14 cellular contexts compared by ENCODE assay signal in the genomic region with DNA sequence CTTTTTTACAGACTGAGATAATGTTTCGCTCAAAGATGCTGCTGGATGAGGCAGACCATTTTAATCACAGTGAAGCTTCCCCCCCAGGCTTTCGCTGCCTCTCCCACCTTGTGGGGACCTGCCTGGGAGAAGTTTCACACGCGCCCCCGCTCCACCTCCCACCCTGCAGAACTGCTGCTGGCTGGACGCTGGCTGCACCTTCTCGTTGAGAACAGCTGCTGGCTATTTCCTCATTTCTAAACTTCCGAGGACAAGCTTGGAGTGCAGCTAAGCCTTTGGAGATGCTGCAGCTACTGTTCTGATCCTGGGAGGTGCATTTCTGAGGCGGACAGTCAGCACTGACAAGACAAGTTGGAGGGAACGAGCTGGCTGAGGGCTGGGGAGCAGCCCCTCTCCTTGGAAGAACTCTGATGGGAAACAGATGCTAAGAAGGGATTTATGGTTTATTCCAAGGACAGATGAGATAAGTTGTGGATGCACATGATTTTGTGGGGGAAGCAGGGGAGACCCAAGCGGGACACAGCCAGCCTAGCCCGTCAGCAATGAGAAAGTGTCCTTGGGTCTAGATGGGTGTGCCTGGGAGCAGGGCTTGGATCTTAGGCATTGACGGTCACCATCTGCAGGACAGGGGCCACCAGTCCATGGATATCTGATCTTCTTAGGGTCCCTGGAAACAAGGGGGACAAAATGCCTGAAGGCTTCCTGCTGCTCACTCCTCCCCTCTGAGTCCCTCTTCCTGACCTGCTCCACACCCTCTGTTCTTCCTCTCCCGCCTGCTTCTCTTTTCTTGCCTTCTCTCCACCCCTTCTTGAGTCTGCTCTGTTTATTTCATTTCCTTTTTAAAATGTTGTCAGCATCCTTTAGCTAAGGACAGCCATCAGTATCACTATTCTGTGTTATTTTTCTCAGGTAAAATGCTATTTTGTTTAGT.
DNase-seq lines count a peak whose midpoint lies in the region; ATAC-seq and TF ChIP-seq lines count a peak whose summit lies in the region.
"Had no signal": no experiment of that assay in that cellular context is flagged by ENCODE, and none has a peak within 500 bp of the region (broad histone marks: within the 10 kb centered on the region; RNA-seq: fewer than 3 reads in every experiment).

No MANE protein-coding gene starts in this region.

- TF ChIP-seq EP300 in tibial nerve (IDR thresholded peaks at IDR 0.05) = no peak

- intact Hi-C loops in dorsolateral prefrontal cortex (cut with DNase I) = no loop called here
- intact Hi-C loops in naive thymus-derived CD4-positive, alpha-beta T cell (cut with micrococcal nuclease) = no loop called here

- 47% methylated on average over 13 to 14 of the region's 14 CpGs for WGBS in tibial nerve, 2 donors

- peak overlapping the region; percentile 54 to 84 (median 64) for H3K4me2 ChIP-seq in BLaER1 treated with 17β-estradiol and CSF1 and Interleukin-3, amounts not matched to agents 10 nM and 100 nM

- peak overlapping the region in 1 of 9 donors; percentile 36 for H3K27ac Mint-ChIP-seq in naive thymus-derived CD4-positive, alpha-beta T cell
- H3K27ac Mint-ChIP-seq: activated CD4-positive, alpha-beta T cell treated with anti-CD3 and anti-CD28 coated beads, Interleukin-2, amount 10 ng/mL, durations not matched to agents 7 days and 5 days; activated naive CD8-positive, alpha-beta T cell treated with anti-CD3 and anti-CD28 coated beads, Interleukin-2, amount 10 ng/mL, durations not matched to agents 7 days and 5 days had no signal

- H3K4me3 ChIP-seq in BLaER1 treated with 17β-estradiol and CSF1 and Interleukin-3, amounts not matched to agents 10 nM and 100 nM = peak overlapping the region in 3 of 10 experiments; percentile 9 to 53 (median 40); a peak in 4 of 20 replicates
- H3K4me3 ChIP-seq in NB4 (ENCODE audit: low read depth, low read length) (no peak overlapping the region), dorsolateral prefrontal cortex (peak overlapping the region in 43 of 59 donors; percentile 4 to 45 (median 28)), tibial nerve (peak overlapping the region in 2 of 4 donors; percentile 1 to 13)
- no peak overlapping the region for H3K4me3 ChIP-seq in naive thymus-derived CD4-positive, alpha-beta T cell (ENCODE audit: low read length)
- H3K4me3 ChIP-seq: thyroid gland had no signal

- peak; percentile 45 for ATAC-seq in naive thymus-derived CD4-positive, alpha-beta T cell
- ATAC-seq in GM19328 (IDR thresholded peaks at IDR 0.05; ENCODE audit: unreplicated experiment) = no peak
- ATAC-seq: esophagus mucosa, Panc1 had no signal

- H3K4me1 Mint-ChIP-seq in naive thymus-derived CD4-positive, alpha-beta T cell = peaks cover 0 to 11% (median 0%) of the 10 kb centered on the region in 7 donors
- H3K4me1 Mint-ChIP-seq: activated CD4-positive, alpha-beta T cell treated with anti-CD3 and anti-CD28 coated beads, Interleukin-2, amount 10 ng/mL, durations not matched to agents 7 days and 5 days had no signal

- POLR2A ChIA-PET in naive thymus-derived CD4-positive, alpha-beta T cell (lab: Charles Lee) = no interaction called here

- H3K27ac ChIP-seq in BLaER1 treated with 17β-estradiol and CSF1 and Interleukin-3, amounts not matched to agents 10 nM and 100 nM = peak overlapping the region in 5 of 11 experiments; percentile 13 to 59 (median 30); a peak in 5 of 22 replicates
- H3K27ac ChIP-seq in dorsolateral prefrontal cortex (peak overlapping the region in 57 of 59 donors; percentile 9 to 89 (median 75)), tibial nerve (no peak overlapping the region)
- no peak overlapping the region for H3K27ac ChIP-seq in naive thymus-derived CD4-positive, alpha-beta T cell (ENCODE audit: low read depth, low read length)

- peaks cover 0 to 7% (median 5%) of the 10 kb centered on the region in 11 experiments; a peak in 5 of 22 replicates for H3K9me3 ChIP-seq in BLaER1 treated with 17β-estradiol and CSF1 and Interleukin-3, amounts not matched to agents 10 nM and 100 nM (replicated peaks in 1 of 11)
- no peaks in the 10 kb centered on the region for H3K9me3 ChIP-seq in naive thymus-derived CD4-positive, alpha-beta T cell (ENCODE audit: control insufficient read depth in 2 of 3, low read length in 3 of 3)
- H3K9me3 ChIP-seq in tibial nerve = no peaks in the 10 kb centered on the region
- H3K9me3 ChIP-seq: thyroid gland had no signal

- H3K9me3 Mint-ChIP-seq in naive thymus-derived CD4-positive, alpha-beta T cell = peaks cover 0 to 3% (median 0%) of the 10 kb centered on the region in 11 donors
- H3K9me3 Mint-ChIP-seq: activated CD4-positive, alpha-beta T cell treated with anti-CD3 and anti-CD28 coated beads, Interleukin-2, amount 10 ng/mL, durations not matched to agents 7 days and 5 days; activated naive CD8-positive, alpha-beta T cell treated with anti-CD3 and anti-CD28 coated beads, Interleukin-2, amount 10 ng/mL, durations not matched to agents 7 days and 5 days had no signal

- peak overlapping the region in 3 of 11 experiments; percentile 4 to 41 (median 28); a peak in 3 of 22 replicates for H3K9ac ChIP-seq in BLaER1 treated with 17β-estradiol and CSF1 and Interleukin-3, amounts not matched to agents 10 nM and 100 nM

- no peak for TF ChIP-seq CTCF in NB4 (IDR thresholded peaks at IDR 0.05; ENCODE audit: low read depth, low read length)
- no peak for TF ChIP-seq CTCF in dorsolateral prefrontal cortex (IDR thresholded peaks at IDR 0.05 in 54 of 56, conservative IDR thresholded peaks at IDR 0.05 in 2 of 56; ENCODE audit: low read depth in 1 of 56, partially characterized antibody in 56 of 56)
- no peak for TF ChIP-seq CTCF in tibial nerve (IDR thresholded peaks at IDR 0.05)

- H3K27me3 Mint-ChIP-seq in naive thymus-derived CD4-positive, alpha-beta T cell = peaks cover 8 to 25% (median 21%) of the 10 kb centered on the region in 5 donors

- peaks cover 12 to 23% (median 18%) of the 10 kb centered on the region in 10 experiments for H3K4me1 ChIP-seq in BLaER1 treated with 17β-estradiol and CSF1 and Interleukin-3, amounts not matched to agents 10 nM and 100 nM
- no peaks in the 10 kb centered on the region for H3K4me1 ChIP-seq in naive thymus-derived CD4-positive, alpha-beta T cell (ENCODE audit: control insufficient read depth in 2 of 2, insufficient read depth in 2 of 2, low read length in 2 of 2)
- peaks cover 0 to 14% (median 0%) of the 10 kb centered on the region in 4 donors for H3K4me1 ChIP-seq in tibial nerve
- H3K4me1 ChIP-seq: thyroid gland had no signal

- H3K27me3 ChIP-seq in BLaER1 treated with 17β-estradiol and CSF1 and Interleukin-3, amounts not matched to agents 10 nM and 100 nM = no peaks in the 10 kb centered on the region
- H3K27me3 ChIP-seq in dorsolateral prefrontal cortex = no peaks in the 10 kb centered on the region
- no peaks in the 10 kb centered on the region for H3K27me3 ChIP-seq in naive thymus-derived CD4-positive, alpha-beta T cell (ENCODE audit: control insufficient read depth in 2 of 2, insufficient read depth in 2 of 2, low read length in 2 of 2)
- no peaks in the 10 kb centered on the region for H3K27me3 ChIP-seq in tibial nerve
- H3K27me3 ChIP-seq: thyroid gland had no signal

- H4K20me1 ChIP-seq in BLaER1 treated with 17β-estradiol and CSF1 and Interleukin-3, amounts not matched to agents 10 nM and 100 nM = no peaks in the 10 kb centered on the region

- no peaks in the 10 kb centered on the region for H3K36me3 ChIP-seq in BLaER1 treated with 17β-estradiol and CSF1 and Interleukin-3, amounts not matched to agents 10 nM and 100 nM
- no peaks in the 10 kb centered on the region for H3K36me3 ChIP-seq in naive thymus-derived CD4-positive, alpha-beta T cell (ENCODE audit: control insufficient read depth in 2 of 3, insufficient read depth in 3 of 3, low read length in 3 of 3)
- no peaks in the 10 kb centered on the region for H3K36me3 ChIP-seq in tibial nerve
- H3K36me3 ChIP-seq: thyroid gland had no signal

- DNase-seq in NB4 (ENCODE audit: low read depth) (peak; percentile 3), dorsolateral prefrontal cortex (peak; percentile 16 to 83 (median 64)), tibial nerve (ENCODE audit: low spot score in 2 of 2) (no peak), NCI-H1048 (lab: John Stamatoyannopoulos, UW) (no peak), DMS53 treated with DMSO at 0.1 percent for 48 hours (lab: John Stamatoyannopoulos, UW; ENCODE audit: unreplicated experiment) (no peak)
- no peak for DNase-seq in naive thymus-derived CD4-positive, alpha-beta T cell
- DNase-seq: activated CD4-positive, alpha-beta T cell treated with anti-CD3 and anti-CD28 coated beads, Interleukin-2, amount 10 ng/mL, durations not matched to agents 7 days and 5 days; activated naive CD8-positive, alpha-beta T cell treated with anti-CD3 and anti-CD28 coated beads, Interleukin-2, amount 10 ng/mL, durations not matched to agents 7 days and 5 days; NCI-H1105 treated with DMSO at 0.1 percent for 48 hours; thyroid gland had no signal

- TF ChIP-seq POLR2A in NB4 (IDR thresholded peaks at IDR 0.05; ENCODE audit: extremely low read depth, insufficient read length) = no peak
- no peak for TF ChIP-seq POLR2A in tibial nerve (IDR thresholded peaks at IDR 0.05)

- H3K4me3 Mint-ChIP-seq in naive thymus-derived CD4-positive, alpha-beta T cell = no peak overlapping the region
- H3K4me3 Mint-ChIP-seq: activated CD4-positive, alpha-beta T cell treated with anti-CD3 and anti-CD28 coated beads, Interleukin-2, amount 10 ng/mL, durations not matched to agents 7 days and 5 days; activated naive CD8-positive, alpha-beta T cell treated with anti-CD3 and anti-CD28 coated beads, Interleukin-2, amount 10 ng/mL, durations not matched to agents 7 days and 5 days had no signal

- CTCF ChIA-PET in naive thymus-derived CD4-positive, alpha-beta T cell (lab: Charles Lee) = interaction anchor here (0.6 kb wide), 1 partner anchor 1238 kb away, joined by 3 read pairs; no protein-coding TSS in a partner anchor

- H3K36me3 Mint-ChIP-seq in naive thymus-derived CD4-positive, alpha-beta T cell = no peaks in the 10 kb centered on the region
- H3K36me3 Mint-ChIP-seq: activated naive CD8-positive, alpha-beta T cell treated with anti-CD3 and anti-CD28 coated beads, Interleukin-2, amount 10 ng/mL, durations not matched to agents 7 days and 5 days had no signal

Comparison
In these comparisons a context has a peak if more than half of its experiments do, and no peak if none do; other contexts are left out.
1. H3K27ac ChIP-seq: peak in dorsolateral prefrontal cortex (57 of 59); none in naive thymus-derived CD4-positive, alpha-beta T cell (single experiment) and tibial nerve (0 of 4).
2. H3K4me3 ChIP-seq: peak in dorsolateral prefrontal cortex (43 of 59); none in NB4 (single experiment) and naive thymus-derived CD4-positive, alpha-beta T cell (single experiment).
3. DNase-seq: peak in NB4 (single experiment) and dorsolateral prefrontal cortex (10 of 10); none in naive thymus-derived CD4-positive, alpha-beta T cell (0 of 9), tibial nerve (0 of 2), NCI-H1048 (single experiment) and DMS53 treated with DMSO at 0.1 percent for 48 hours (single experiment).